In genomic region chr14:86457729-86458128, GRCh38 we compare ENCODE assay signal across 33 cellular contexts.
DNase-seq lines count a peak whose midpoint lies in the region; ATAC-seq and TF ChIP-seq lines count a peak whose summit lies in the region.
"Had no signal": no experiment of that assay in that cellular context is flagged by ENCODE, and none has a peak within 500 bp of the region (broad histone marks: within the 10 kb centered on the region; RNA-seq: fewer than 3 reads in every experiment).

No MANE protein-coding gene starts in this region.

- intact Hi-C loops in IMR-90 (cut with micrococcal nuclease), result no loop called here

- H3K27ac ChIP-seq in IMR-90 (ENCODE audit: insufficient read depth, low read length) (no peak overlapping the region), MM.1S (ENCODE audit: low read length) (no peak overlapping the region)
- H3K27ac ChIP-seq: 22Rv1; A549; BLaER1; BLaER1 treated with 17β-estradiol and CSF1 and Interleukin-3, amounts not matched to agents 10 nM and 100 nM; C4-2B had no signal

- CTCF ChIA-PET in IMR-90 (lab: Yijun Ruan, JAX), result interaction anchor here (0.7 kb wide), 1 partner anchor 463 kb away, joined by 6 read pairs; no protein-coding TSS in a partner anchor

- no peak overlapping the region for H2BK15ac ChIP-seq in IMR-90 (ENCODE audit: low read depth, low read length)

- H3K9me2 ChIP-seq in Loucy (replicated peaks; ENCODE audit: low read depth, low read length) (no peaks in the 10 kb centered on the region), MM.1S (replicated peaks; ENCODE audit: insufficient read depth, low read length) (no peaks in the 10 kb centered on the region)

- no peak overlapping the region for H3K23ac ChIP-seq in IMR-90 (ENCODE audit: low read depth, low read length)

- no CpG with 5 or more reads among the region's 2 CpGs for WGBS in IMR-90 (ENCODE audit: extremely low coverage in 2 of 2, insufficient read length in 1 of 2), 2 experiments

- no TSS peak for BruUV-seq in IMR-90 (replicated peaks; lab: Mats Ljungman, UMichigan)

- H3K4me1 ChIP-seq in IMR-90 (ENCODE audit: control insufficient read depth, insufficient read depth, low read length) (no peaks in the 10 kb centered on the region), Loucy (ENCODE audit: insufficient read depth, low read length, poor library complexity, severe bottlenecking) (peaks cover 22% of the 10 kb centered on the region), adipocyte (ENCODE audit: control insufficient read depth, insufficient read depth, low read length) (no peaks in the 10 kb centered on the region), MM.1S (ENCODE audit: low read length) (no peaks in the 10 kb centered on the region)
- H3K4me1 ChIP-seq: A549; BE2C; BLaER1; BLaER1 treated with 17β-estradiol and CSF1 and Interleukin-3, amounts not matched to agents 10 nM and 100 nM; Caco-2 had no signal

- H3K56ac ChIP-seq in IMR-90 (ENCODE audit: extremely low read depth, insufficient read depth, low read length), result no peak overlapping the region

- H3K27me3 ChIP-seq in IMR-90 (ENCODE audit: control insufficient read depth, insufficient read depth, low read length), result no peaks in the 10 kb centered on the region
- no peaks in the 10 kb centered on the region for H3K27me3 ChIP-seq in Loucy (ENCODE audit: insufficient read depth, low read length, poor library complexity, severe bottlenecking)
- H3K27me3 ChIP-seq in adipocyte (replicated peaks; ENCODE audit: control insufficient read depth, insufficient read depth, low read length), result no peaks in the 10 kb centered on the region
- H3K27me3 ChIP-seq in MM.1S (replicated peaks; ENCODE audit: insufficient read depth, low read length), result no peaks in the 10 kb centered on the region
- H3K27me3 ChIP-seq: BE2C; BLaER1; BLaER1 treated with 17β-estradiol and CSF1 and Interleukin-3, amounts not matched to agents 10 nM and 100 nM had no signal

- no peak overlapping the region for H2BK120ac ChIP-seq in IMR-90 (ENCODE audit: low read depth, low read length)

- H3K4ac ChIP-seq in IMR-90 (ENCODE audit: low read depth, low read length), result no peak overlapping the region

- H3F3A ChIP-seq in Loucy (ENCODE audit: low read depth) (no peaks in the 10 kb centered on the region), MM.1S (ENCODE audit: insufficient read depth, low read length) (no peaks in the 10 kb centered on the region)

- H3K4me2 ChIP-seq in IMR-90 (ENCODE audit: low read depth, low read length) (no peak overlapping the region), Loucy (ENCODE audit: low read depth, low read length, poor library complexity, severe bottlenecking) (no peak overlapping the region), MM.1S (ENCODE audit: low read depth, low read length) (no peak overlapping the region)
- H3K4me2 ChIP-seq: A549; BLaER1; BLaER1 treated with 17β-estradiol and CSF1 and Interleukin-3, amounts not matched to agents 10 nM and 100 nM had no signal

- no peak for TF ChIP-seq POLR2A in IMR-90 (IDR thresholded peaks at IDR 0.05; ENCODE audit: low read depth, low read length)

- ATAC-seq in IMR-90 (ENCODE audit: low read depth) (no peak), GM18868 (IDR thresholded peaks at IDR 0.05; ENCODE audit: unreplicated experiment) (no peak)
- ATAC-seq: A549; CD8-positive, alpha-beta T cell had no signal

- DNase-seq in NCI-H1694 (lab: John Stamatoyannopoulos, UW) (peak; percentile 13), NCI-H1694 treated with DMSO at 0.1 percent for 48 hours (lab: John Stamatoyannopoulos, UW) (no peak), IMR-90 (no peak), adipocyte (ENCODE audit: low read depth) (peak; percentile 10), NCI-H146 treated with DMSO at 0.1 percent for 48 hours (lab: John Stamatoyannopoulos, UW; ENCODE audit: unreplicated experiment) (no peak), MM.1S (no peak)
- DNase-seq: 8988T; ACHN; AML-193; BE2C; C1 segment of cervical spinal cord; Caco-2; Calu3; CD4-positive, alpha-beta memory T cell; CD4-positive, alpha-beta T cell; CD4-positive, CD25-positive, alpha-beta regulatory T cell; CD8-positive, alpha-beta memory T cell; CD8-positive, alpha-beta T cell; COR-L47; DMS 273 treated with DMSO at 0.1 percent for 48 hours; DMS153; DMS53; DMS79; DMS79 treated with DMSO at 0.1 percent for 48 hours; DND-41; EL had no signal

- dilution Hi-C loops in IMR-90 (cut with HindIII; ENCODE audit: low sequenced_read_pairs, unreplicated experiment), result no loop called here

- H4K8ac ChIP-seq in IMR-90 (ENCODE audit: low read depth in 2 of 2, low read length in 2 of 2), result no peak overlapping the region

- no peaks in the 10 kb centered on the region for H3K36me3 ChIP-seq in IMR-90 (ENCODE audit: control insufficient read depth, insufficient read depth, low read length)
- no peaks in the 10 kb centered on the region for H3K36me3 ChIP-seq in Loucy (ENCODE audit: insufficient read depth, low read length)
- H3K36me3 ChIP-seq in adipocyte (ENCODE audit: control insufficient read depth, insufficient read depth, low read length, severe bottlenecking), result no peaks in the 10 kb centered on the region
- H3K36me3 ChIP-seq in MM.1S (replicated peaks; ENCODE audit: insufficient read depth, low read length), result no peaks in the 10 kb centered on the region
- H3K36me3 ChIP-seq: BE2C; BLaER1; BLaER1 treated with 17β-estradiol and CSF1 and Interleukin-3, amounts not matched to agents 10 nM and 100 nM had no signal

- TF ChIP-seq RAD21 in IMR-90 (IDR thresholded peaks at IDR 0.05; ENCODE audit: low read length), result no peak

- H3K9me3 ChIP-seq in IMR-90 (ENCODE audit: control insufficient read depth, insufficient read depth, low read length), result no peaks in the 10 kb centered on the region
- peaks cover 5% of the 10 kb centered on the region; the same call in 1 of the 2 replicates for H3K9me3 ChIP-seq in Loucy (ENCODE audit: insufficient read depth, low read depth, low read length)
- H3K9me3 ChIP-seq in adipocyte (ENCODE audit: control insufficient read depth, low read length), result no peaks in the 10 kb centered on the region
- no peaks in the 10 kb centered on the region for H3K9me3 ChIP-seq in MM.1S (replicated peaks; ENCODE audit: insufficient read depth, low read length)
- H3K9me3 ChIP-seq: BE2C; BLaER1; BLaER1 treated with 17β-estradiol and CSF1 and Interleukin-3, amounts not matched to agents 10 nM and 100 nM; Caco-2 had no signal

- no peaks in the 10 kb centered on the region for H3K79me2 ChIP-seq in Loucy (ENCODE audit: insufficient read depth, low read length)
- H3K79me2 ChIP-seq in MM.1S (ENCODE audit: low read length), result no peaks in the 10 kb centered on the region

- H3K79me1 ChIP-seq in IMR-90 (ENCODE audit: low read depth in 1 of 2, low read length in 2 of 2), result no peaks in the 10 kb centered on the region

- no peak overlapping the region for H2AK9ac ChIP-seq in IMR-90 (replicated peaks; ENCODE audit: low read depth, low read length, poor library complexity)

- H3K18ac ChIP-seq in IMR-90 (ENCODE audit: low read depth, low read length), result no peak overlapping the region

- no peaks in the 10 kb centered on the region for H4K20me1 ChIP-seq in IMR-90 (ENCODE audit: insufficient read depth, low read length)
- H4K20me1 ChIP-seq in Loucy (ENCODE audit: insufficient read depth, low read length, poor library complexity, severe bottlenecking), result no peaks in the 10 kb centered on the region
- no peaks in the 10 kb centered on the region for H4K20me1 ChIP-seq in MM.1S (ENCODE audit: insufficient read depth, low read length)
- H4K20me1 ChIP-seq: BLaER1; BLaER1 treated with 17β-estradiol and CSF1 and Interleukin-3, amounts not matched to agents 10 nM and 100 nM had no signal

- H2BK5ac ChIP-seq in IMR-90 (ENCODE audit: low read depth, low read length, poor library complexity, severe bottlenecking), result no peak overlapping the region

- in situ Hi-C loops in IMR-90 (cut with MboI; ENCODE audit: low sequenced_read_pairs), result no loop called here

- TF ChIP-seq CTCF in IMR-90 (conservative IDR thresholded peaks at IDR 0.05; ENCODE audit: low read depth, low read length) (no peak), Loucy (conservative IDR thresholded peaks at IDR 0.05; ENCODE audit: low read length) (no peak), MM.1S (IDR thresholded peaks at IDR 0.05; ENCODE audit: low read length) (no peak)

- POLR2A ChIA-PET in IMR-90 (lab: Charles Lee; ENCODE audit: unreplicated experiment), result no interaction called here

- no peak overlapping the region for H3K14ac ChIP-seq in IMR-90 (replicated peaks; ENCODE audit: low read depth, low read length)

- H3K9ac ChIP-seq in IMR-90 (ENCODE audit: low read depth, low read length), result no peak overlapping the region
- H3K9ac ChIP-seq in Loucy (ENCODE audit: low read depth, low read length, poor library complexity, severe bottlenecking), result no peak overlapping the region
- H3K9ac ChIP-seq in adipocyte (ENCODE audit: low read length), result no peak overlapping the region
- H3K9ac ChIP-seq in MM.1S (ENCODE audit: low read length), result no peak overlapping the region
- H3K9ac ChIP-seq: BLaER1; BLaER1 treated with 17β-estradiol and CSF1 and Interleukin-3, amounts not matched to agents 10 nM and 100 nM had no signal

- no peak overlapping the region for H4K91ac ChIP-seq in IMR-90 (ENCODE audit: insufficient read depth, low read depth, low read length)

- no peaks in the 10 kb centered on the region for H3K9me1 ChIP-seq in IMR-90 (ENCODE audit: insufficient read depth, low read length)

- H2AFZ ChIP-seq in IMR-90 (replicated peaks; ENCODE audit: low read length, poor library complexity) (no peak overlapping the region), Loucy (ENCODE audit: low read length) (peak overlapping the region; percentile 50; the same call in 1 of the 2 replicates), MM.1S (ENCODE audit: low read length) (no peak overlapping the region)

- no peak overlapping the region for H2AK5ac ChIP-seq in IMR-90 (ENCODE audit: low read depth, low read length)

- H3K4me3 ChIP-seq in IMR-90 (ENCODE audit: insufficient read depth, low read depth, low read length) (no peak overlapping the region), Loucy (ENCODE audit: low read length, poor library complexity, severe bottlenecking) (no peak overlapping the region), adipocyte (ENCODE audit: low read length) (no peak overlapping the region), MM.1S (ENCODE audit: low read length) (no peak overlapping the region)
- H3K4me3 ChIP-seq: A549; BLaER1; BLaER1 treated with 17β-estradiol and CSF1 and Interleukin-3, amounts not matched to agents 10 nM and 100 nM had no signal

- H4K5ac ChIP-seq in IMR-90 (ENCODE audit: low read depth, low read length), result no peak overlapping the region

- H2BK20ac ChIP-seq in IMR-90 (ENCODE audit: low read depth, low read length), result no peak overlapping the region

TF ChIP-seq in IMR-90, 13 proteins besides CTCF, POLR2A, EP300 and RAD21:
- TF ChIP-seq BHLHE40 (IDR thresholded peaks at IDR 0.05; ENCODE audit: low read depth, low read length) (no peak), CEBPB (IDR thresholded peaks at IDR 0.05; ENCODE audit: low read depth, low read length) (peak; percentile 63)

Comparison
In these comparisons a context has a peak if more than half of its experiments do, and no peak if none do; other contexts are left out.
1. DNase-seq: peak in NCI-H1694 (single experiment) and adipocyte (single experiment); none in NCI-H1694 treated with DMSO at 0.1 percent for 48 hours (single experiment), IMR-90 (single experiment), NCI-H146 treated with DMSO at 0.1 percent for 48 hours (single experiment) and MM.1S (single experiment).